ENCODE assay signal across 14 cellular contexts in the genomic region with DNA sequence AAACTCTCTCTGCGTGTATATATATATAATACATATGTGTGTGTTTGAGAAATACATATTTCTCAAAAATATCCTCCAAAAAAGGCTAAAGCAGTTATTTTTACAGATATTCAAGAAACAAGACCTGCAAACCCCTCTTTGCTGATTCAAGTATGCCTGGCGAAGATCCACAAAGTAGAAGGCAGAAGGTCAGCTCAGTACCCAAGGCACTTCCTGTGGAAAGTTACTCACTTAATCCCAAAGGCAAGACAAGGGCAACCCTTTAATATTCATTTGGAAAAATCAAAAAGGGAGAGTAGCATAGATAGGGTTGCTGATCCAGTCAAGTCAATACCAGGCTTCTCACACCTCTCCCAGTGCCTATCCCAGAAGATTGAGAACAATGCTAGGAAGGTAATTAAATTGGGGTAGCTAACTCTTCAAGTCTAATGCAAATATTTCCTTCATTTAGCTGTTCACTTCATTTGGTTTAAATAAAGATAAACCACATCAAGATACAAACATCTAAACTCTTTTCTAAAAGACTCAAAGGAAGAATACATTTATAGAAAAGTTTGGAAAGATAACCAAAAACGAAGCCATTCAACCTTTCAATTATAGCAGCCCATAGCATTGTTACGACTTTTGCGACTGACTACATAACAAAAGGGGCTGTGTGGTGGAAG. TPM values are rescaled to one million over a fixed set of nuclear protein-coding genes. Genes with fewer than 3 reads are reported as not detected.
DNase-seq lines count a peak whose midpoint lies in the region; ATAC-seq and TF ChIP-seq lines count a peak whose summit lies in the region.
"Had no signal": no experiment of that assay in that cellular context is flagged by ENCODE, and none has a peak within 500 bp of the region (broad histone marks: within the 10 kb centered on the region; RNA-seq: fewer than 3 reads in every experiment).

No MANE protein-coding gene starts in this region.

- H3K27me3 Mint-ChIP-seq in activated T-cell treated with anti-CD3 and anti-CD28 coated beads, Interleukin-2, amount 50 U/mL, for 72 hours (ENCODE audit: low read depth) = no peaks in the 10 kb centered on the region
- no peaks in the 10 kb centered on the region for H3K27me3 Mint-ChIP-seq in stimulated activated memory B cell treated with anti-CD40 and anti-IgM and Interleukin-4, amounts not matched to agents 10 μg/mL and 1 μg/mL and 100 μg/mL, for 72 hours

- DNase-seq in activated T-cell treated with anti-CD3 and anti-CD28 coated beads, Interleukin-2, amount 50 U/mL, for 72 hours = no peak
- no peak for DNase-seq in activated T-cell treated with anti-CD3 and anti-CD28 coated beads, Interleukin-2, amount 50 U/mL, for 48 hours
- DNase-seq in PC-3 (peak; percentile 13), fibroblast of the aortic adventitia (ENCODE audit: low read depth) (peak; percentile 15), retina (no peak), posterior vena cava (ENCODE audit: low spot score) (no peak), cerebellar nuclear complex (lab: John Stamatoyannopoulos, UW) (no peak)
- DNase-seq: activated naive CD4-positive, alpha-beta T cell treated with Interleukin-2 at 50 U/mL for 16 hours; brain microvascular endothelial cell; KBM-7; occipital lobe; substantia nigra had no signal

- no peak overlapping the region for H3K4me2 ChIP-seq in PC-3 (ENCODE audit: low read length)

- H3K4me3 ChIP-seq in PC-3 (ENCODE audit: low read length) (no peak overlapping the region), fibroblast of the aortic adventitia (ENCODE audit: low read depth, low read length) (no peak overlapping the region)
- H3K4me3 ChIP-seq: SJSA1 had no signal

- H3K4me1 Mint-ChIP-seq in activated T-cell treated with anti-CD3 and anti-CD28 coated beads, Interleukin-2, amount 50 U/mL, for 72 hours (ENCODE audit: low read depth) = peaks cover 19% of the 10 kb centered on the region
- peaks cover 33% of the 10 kb centered on the region for H3K4me1 Mint-ChIP-seq in stimulated activated memory B cell treated with anti-CD40 and anti-IgM and Interleukin-4, amounts not matched to agents 10 μg/mL and 1 μg/mL and 100 μg/mL, for 72 hours

- no peak overlapping the region for H3K27ac ChIP-seq in PC-3 (ENCODE audit: low read length)
- H3K27ac ChIP-seq: brain microvascular endothelial cell, SJSA1 had no signal

- no peaks in the 10 kb centered on the region for H4K20me1 ChIP-seq in PC-3 (ENCODE audit: low read length)

- peak overlapping the region; percentile 62 for H3K27ac Mint-ChIP-seq in activated T-cell treated with anti-CD3 and anti-CD28 coated beads, Interleukin-2, amount 50 U/mL, for 72 hours
- H3K27ac Mint-ChIP-seq in stimulated activated memory B cell treated with anti-CD40 and anti-IgM and Interleukin-4, amounts not matched to agents 10 μg/mL and 1 μg/mL and 100 μg/mL, for 72 hours = peak overlapping the region; percentile 46

- peaks cover 8 to 24% of the 10 kb centered on the region in 2 donors for H3K36me3 Mint-ChIP-seq in activated T-cell treated with anti-CD3 and anti-CD28 coated beads, Interleukin-2, amount 50 U/mL, for 72 hours (ENCODE audit: insufficient read depth in 2 of 2)
- peaks cover 47% of the 10 kb centered on the region for H3K36me3 Mint-ChIP-seq in stimulated activated memory B cell treated with anti-CD40 and anti-IgM and Interleukin-4, amounts not matched to agents 10 μg/mL and 1 μg/mL and 100 μg/mL, for 72 hours

- no peak for TF ChIP-seq CTCF in PC-3 (conservative IDR thresholded peaks at IDR 0.05; ENCODE audit: low read depth, low read length)
- no peak for TF ChIP-seq CTCF in fibroblast of the aortic adventitia (IDR thresholded peaks at IDR 0.05; ENCODE audit: insufficient read depth, low read length)

- no peaks in the 10 kb centered on the region for H3K9me2 ChIP-seq in PC-3 (replicated peaks; ENCODE audit: low read length)

- peaks cover 3% of the 10 kb centered on the region for H3K79me2 ChIP-seq in PC-3 (ENCODE audit: low read length)

- peaks cover 44% of the 10 kb centered on the region for H3K36me3 ChIP-seq in PC-3 (ENCODE audit: low read depth, low read length)

- no peak overlapping the region for H3K4me3 Mint-ChIP-seq in activated T-cell treated with anti-CD3 and anti-CD28 coated beads, Interleukin-2, amount 50 U/mL, for 72 hours
- H3K4me3 Mint-ChIP-seq in stimulated activated memory B cell treated with anti-CD40 and anti-IgM and Interleukin-4, amounts not matched to agents 10 μg/mL and 1 μg/mL and 100 μg/mL, for 72 hours = no peak overlapping the region

- POLR2A ChIA-PET in PC-3 (lab: Charles Lee; ENCODE audit: unreplicated experiment) = no interaction called here

- H3K9me3 ChIP-seq in PC-3 (ENCODE audit: low read length) = no peaks in the 10 kb centered on the region
- H3K9me3 ChIP-seq: SJSA1 had no signal

- H2AFZ ChIP-seq in PC-3 (ENCODE audit: low read length) = no peak overlapping the region

- no peak overlapping the region for H3K9ac ChIP-seq in PC-3 (ENCODE audit: low read length)

- no peaks in the 10 kb centered on the region for H3K27me3 ChIP-seq in PC-3 (ENCODE audit: low read length)
- H3K27me3 ChIP-seq: brain microvascular endothelial cell, SJSA1 had no signal

- H3K4me1 ChIP-seq in PC-3 (ENCODE audit: insufficient read depth, low read length) = peaks cover 18% of the 10 kb centered on the region

- no peak for ATAC-seq in activated T-cell treated with anti-CD3 and anti-CD28 coated beads, Interleukin-2, amount 50 U/mL, for 72 hours (replicated peaks in 1 of 2)
- peak; percentile 36; the same call in 1 of the 2 replicates for ATAC-seq in PC-3
- ATAC-seq in stimulated activated memory B cell treated with anti-CD40 and anti-IgM and Interleukin-4, amounts not matched to agents 10 μg/mL and 1 μg/mL and 100 μg/mL, for 72 hours = no peak

- intact Hi-C loops in PC-3 (cut with micrococcal nuclease) (no loop called here), posterior vena cava (cut with DNase I) (loop anchor here (10.0 kb wide), 1 partner anchor 85 kb away; no protein-coding TSS in a partner anchor)

- no TSS peak for BruUV-seq in PC-3 (replicated peaks; lab: Mats Ljungman, UMichigan)

- no peaks in the 10 kb centered on the region for H3F3A ChIP-seq in PC-3 (ENCODE audit: low read length, unreplicated experiment)

- no peaks in the 10 kb centered on the region for H3K9me3 Mint-ChIP-seq in activated T-cell treated with anti-CD3 and anti-CD28 coated beads, Interleukin-2, amount 50 U/mL, for 72 hours
- H3K9me3 Mint-ChIP-seq in stimulated activated memory B cell treated with anti-CD40 and anti-IgM and Interleukin-4, amounts not matched to agents 10 μg/mL and 1 μg/mL and 100 μg/mL, for 72 hours = no peaks in the 10 kb centered on the region

- CTCF ChIA-PET in PC-3 (lab: Charles Lee) = no interaction called here

RNA-seq across cellular contexts. Expression of gene COX17, which starts 7.2 kb away (rescaled TPM):
- total RNA-seq in activated T-cell treated with anti-CD3 and anti-CD28 coated beads, Interleukin-2, amount 50 U/mL, for 72 hours = 10 to 100 TPM; 58.5 to 63.9 TPM
- total RNA-seq in PC-3 (2014; rRNA removed) (102 and 159 TPM in 2 replicates), fibroblast of the aortic adventitia (ENCODE audit: low replicate concordance) (17.0 and 18.0 TPM in 2 replicates), posterior vena cava (10 to 100 TPM; 49.2 to 53.6 TPM)

RNA-seq across cellular contexts. Expression of gene POPDC2, which starts 9.6 kb away (rescaled TPM):
- total RNA-seq in activated T-cell treated with anti-CD3 and anti-CD28 coated beads, Interleukin-2, amount 50 U/mL, for 72 hours = 1 to 10 TPM; 6.6 to 7.2 TPM
- total RNA-seq in PC-3 (2014; rRNA removed) = 0.62 and 0.98 TPM in 2 replicates
- total RNA-seq in fibroblast of the aortic adventitia (ENCODE audit: low replicate concordance) = 0.27 and 1.6 TPM in 2 replicates
- total RNA-seq in posterior vena cava = 1 to 10 TPM; 7.0 to 8.5 TPM

RNA-seq across cellular contexts. Expression of gene CFAP91, which starts 32.8 kb away (rescaled TPM):
- under 1 TPM; 0.30 to 0.41 TPM for total RNA-seq in activated T-cell treated with anti-CD3 and anti-CD28 coated beads, Interleukin-2, amount 50 U/mL, for 72 hours
- 0.17 and 1.1 TPM in 2 replicates for total RNA-seq in PC-3 (2014; rRNA removed)
- 0.81 and 0.98 TPM in 2 replicates for total RNA-seq in fibroblast of the aortic adventitia (ENCODE audit: low replicate concordance)
- 1 to 10 TPM; 2.4 to 6.2 TPM for total RNA-seq in posterior vena cava

Comparison
In these comparisons a context has a peak if more than half of its experiments do, and no peak if none do; other contexts are left out.
1. DNase-seq: peak in PC-3 (single experiment) and fibroblast of the aortic adventitia (single experiment); none in activated T-cell treated with anti-CD3 and anti-CD28 coated beads, Interleukin-2, amount 50 U/mL, for 72 hours (0 of 2), activated T-cell treated with anti-CD3 and anti-CD28 coated beads, Interleukin-2, amount 50 U/mL, for 48 hours (0 of 2), retina (single experiment), posterior vena cava (single experiment) and cerebellar nuclear complex (0 of 2).